Comparison of ENCODE assay signal across 1 cellular context in the genomic region with DNA sequence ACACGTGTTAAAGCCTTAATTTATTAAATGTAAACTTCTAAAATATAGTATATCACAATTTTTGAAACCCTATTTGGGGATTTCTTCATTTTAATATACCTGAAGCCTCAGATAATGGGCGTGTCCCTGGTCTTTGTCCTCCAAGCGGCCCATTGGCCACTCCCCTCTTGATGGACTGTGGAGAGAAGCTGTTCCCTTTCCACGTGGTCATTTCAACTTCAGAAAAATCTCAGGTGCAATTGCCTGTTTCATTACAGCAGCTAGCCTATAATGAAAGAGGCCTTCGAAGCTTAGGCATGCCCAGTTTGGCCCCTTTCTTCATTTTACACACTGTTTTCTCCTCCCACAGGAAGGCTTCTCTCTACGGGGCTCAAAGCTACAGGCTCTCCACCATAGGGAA.
TF ChIP-seq lines count a peak whose summit lies in the region.

No MANE protein-coding gene starts in this region.

TF ChIP-seq in HCT116, 20 proteins besides CTCF, POLR2A, EP300 and RAD21:
- TF ChIP-seq POLR2AphosphoS5 (IDR thresholded peaks at IDR 0.05; ENCODE audit: low read depth, low read length) (no peak), SRF (IDR thresholded peaks at IDR 0.05; ENCODE audit: low read depth) (no peak), ELF1 (IDR thresholded peaks at IDR 0.05; ENCODE audit: borderline replicate concordance, low read depth) (no peak), JUND (IDR thresholded peaks at IDR 0.05) (no peak), FOSL1 (IDR thresholded peaks at IDR 0.05; ENCODE audit: low read depth) (no peak), ZNF274 (IDR thresholded peaks at IDR 0.05; ENCODE audit: low read depth, low read length) (no peak), SP1 (IDR thresholded peaks at IDR 0.05; ENCODE audit: low read depth) (no peak), YY1 (IDR thresholded peaks at IDR 0.05; ENCODE audit: extremely low read depth, insufficient replicate concordance, low read depth, low read length) (no peak), EZH2 (IDR thresholded peaks at IDR 0.05) (no peak)
- TF ChIP-seq, protein P1, sequence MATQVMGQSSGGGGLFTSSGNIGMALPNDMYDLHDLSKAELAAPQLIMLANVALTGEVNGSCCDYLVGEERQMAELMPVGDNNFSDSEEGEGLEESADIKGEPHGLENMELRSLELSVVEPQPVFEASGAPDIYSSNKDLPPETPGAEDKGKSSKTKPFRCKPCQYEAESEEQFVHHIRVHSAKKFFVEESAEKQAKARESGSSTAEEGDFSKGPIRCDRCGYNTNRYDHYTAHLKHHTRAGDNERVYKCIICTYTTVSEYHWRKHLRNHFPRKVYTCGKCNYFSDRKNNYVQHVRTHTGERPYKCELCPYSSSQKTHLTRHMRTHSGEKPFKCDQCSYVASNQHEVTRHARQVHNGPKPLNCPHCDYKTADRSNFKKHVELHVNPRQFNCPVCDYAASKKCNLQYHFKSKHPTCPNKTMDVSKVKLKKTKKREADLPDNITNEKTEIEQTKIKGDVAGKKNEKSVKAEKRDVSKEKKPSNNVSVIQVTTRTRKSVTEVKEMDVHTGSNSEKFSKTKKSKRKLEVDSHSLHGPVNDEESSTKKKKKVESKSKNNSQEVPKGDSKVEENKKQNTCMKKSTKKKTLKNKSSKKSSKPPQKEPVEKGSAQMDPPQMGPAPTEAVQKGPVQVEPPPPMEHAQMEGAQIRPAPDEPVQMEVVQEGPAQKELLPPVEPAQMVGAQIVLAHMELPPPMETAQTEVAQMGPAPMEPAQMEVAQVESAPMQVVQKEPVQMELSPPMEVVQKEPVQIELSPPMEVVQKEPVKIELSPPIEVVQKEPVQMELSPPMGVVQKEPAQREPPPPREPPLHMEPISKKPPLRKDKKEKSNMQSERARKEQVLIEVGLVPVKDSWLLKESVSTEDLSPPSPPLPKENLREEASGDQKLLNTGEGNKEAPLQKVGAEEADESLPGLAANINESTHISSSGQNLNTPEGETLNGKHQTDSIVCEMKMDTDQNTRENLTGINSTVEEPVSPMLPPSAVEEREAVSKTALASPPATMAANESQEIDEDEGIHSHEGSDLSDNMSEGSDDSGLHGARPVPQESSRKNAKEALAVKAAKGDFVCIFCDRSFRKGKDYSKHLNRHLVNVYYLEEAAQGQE (IDR thresholded peaks at IDR 0.05; ENCODE audit: low read depth) = no peak
